Comparison of ENCODE assay signal across 14 cellular contexts in the genomic region with DNA sequence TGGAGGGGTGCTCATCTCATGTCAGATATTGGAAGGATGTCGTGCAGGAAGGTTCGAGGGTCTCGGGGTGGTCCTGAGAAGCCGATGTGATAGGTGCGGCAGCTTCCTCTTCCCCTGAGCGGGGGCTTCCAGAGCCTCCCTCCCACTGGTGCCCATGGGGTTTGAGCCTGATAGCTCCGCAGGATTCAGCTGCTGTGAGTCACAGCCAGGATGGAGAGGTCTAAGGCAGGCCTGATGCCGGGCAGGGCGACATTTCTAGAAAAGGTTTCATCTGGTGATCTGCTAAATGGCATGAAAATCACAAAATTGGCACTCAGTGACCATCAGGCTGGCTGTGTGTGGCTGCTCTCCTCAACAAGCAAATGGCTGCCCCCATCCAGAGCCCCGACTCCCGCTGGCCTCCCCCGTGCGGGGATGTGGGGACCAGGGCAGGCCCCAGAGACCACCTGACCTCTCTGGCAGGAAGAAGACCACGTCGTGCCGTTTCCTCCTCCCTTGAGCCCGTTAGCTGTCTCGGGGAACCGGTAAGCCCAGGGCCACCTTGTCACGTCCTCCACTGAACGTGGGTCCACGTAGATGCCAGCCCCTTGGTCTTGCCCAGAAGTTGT.
DNase-seq lines count a peak whose midpoint lies in the region; ATAC-seq and TF ChIP-seq lines count a peak whose summit lies in the region.
"Had no signal": no experiment of that assay in that cellular context is flagged by ENCODE, and none has a peak within 500 bp of the region (broad histone marks: within the 10 kb centered on the region; RNA-seq: fewer than 3 reads in every experiment).

No MANE protein-coding gene starts in this region.

- peak overlapping the region; percentile 17 for H3K27ac ChIP-seq in temporal lobe (ENCODE audit: low read depth, low read length)
- H3K27ac ChIP-seq in substantia nigra (ENCODE audit: low read depth, low read length, poor library complexity, severe bottlenecking) = no peak overlapping the region
- H3K27ac ChIP-seq in aorta (ENCODE audit: low read depth in 1 of 2, low read length in 2 of 2) = no peak overlapping the region
- H3K27ac ChIP-seq: hepatocyte had no signal

- H3K9me3 Mint-ChIP-seq in activated naive CD4-positive, alpha-beta T cell treated with anti-CD3 and anti-CD28 coated beads, Interleukin-2, amount 50 U/mL, for 72 hours = no peaks in the 10 kb centered on the region
- peaks cover 29% of the 10 kb centered on the region for H3K9me3 Mint-ChIP-seq in glutamatergic neuron (ENCODE audit: unreplicated experiment)
- no peaks in the 10 kb centered on the region for H3K9me3 Mint-ChIP-seq in activated CD8-positive, alpha-beta memory T cell treated with anti-CD3 and anti-CD28 coated beads, Interleukin-2, amount 10 ng/mL, durations not matched to agents 7 days and 5 days (ENCODE audit: low read depth)

- H3K36me3 Mint-ChIP-seq in activated naive CD4-positive, alpha-beta T cell treated with anti-CD3 and anti-CD28 coated beads, Interleukin-2, amount 50 U/mL, for 72 hours = peaks cover 0 to 6% of the 10 kb centered on the region in 2 donors
- no peaks in the 10 kb centered on the region for H3K36me3 Mint-ChIP-seq in glutamatergic neuron (ENCODE audit: unreplicated experiment)
- H3K36me3 Mint-ChIP-seq in activated CD8-positive, alpha-beta memory T cell treated with anti-CD3 and anti-CD28 coated beads, Interleukin-2, amount 10 ng/mL, durations not matched to agents 7 days and 5 days = peaks cover 4% of the 10 kb centered on the region

- no peaks in the 10 kb centered on the region for H3K36me3 ChIP-seq in adipocyte (ENCODE audit: control insufficient read depth, insufficient read depth, low read length, severe bottlenecking)
- no peaks in the 10 kb centered on the region for H3K36me3 ChIP-seq in aorta (ENCODE audit: control insufficient read depth in 1 of 2, insufficient read depth in 2 of 2, low read length in 1 of 2)

- CTCF ChIA-PET in activated CD8-positive, alpha-beta memory T cell treated with anti-CD3 and anti-CD28 coated beads, Interleukin-2, amount 10 ng/mL, durations not matched to agents 7 days and 5 days (lab: Charles Lee) = no interaction called here

- peaks cover 22% of the 10 kb centered on the region for H3K27me3 Mint-ChIP-seq in glutamatergic neuron (ENCODE audit: unreplicated experiment)
- no peaks in the 10 kb centered on the region for H3K27me3 Mint-ChIP-seq in activated CD8-positive, alpha-beta memory T cell treated with anti-CD3 and anti-CD28 coated beads, Interleukin-2, amount 10 ng/mL, durations not matched to agents 7 days and 5 days

- no peak for TF ChIP-seq CTCF in glutamatergic neuron (IDR thresholded peaks at IDR 0.05; ENCODE audit: partially characterized antibody, unreplicated experiment)

- no peak for ATAC-seq in activated naive CD4-positive, alpha-beta T cell treated with anti-CD3 and anti-CD28 coated beads, Interleukin-2, amount 50 U/mL, for 72 hours
- no peak for ATAC-seq in activated CD8-positive, alpha-beta memory T cell treated with anti-CD3 and anti-CD28 coated beads, Interleukin-2, amount 10 ng/mL, durations not matched to agents 7 days and 5 days
- no peak for ATAC-seq in aorta (ENCODE audit: low FRiP score)

- peaks cover 30% of the 10 kb centered on the region for H3K4me1 Mint-ChIP-seq in glutamatergic neuron (ENCODE audit: low read depth, unreplicated experiment)
- peaks cover 70% of the 10 kb centered on the region for H3K4me1 Mint-ChIP-seq in activated CD8-positive, alpha-beta memory T cell treated with anti-CD3 and anti-CD28 coated beads, Interleukin-2, amount 10 ng/mL, durations not matched to agents 7 days and 5 days

- WGBS in aorta, 2 donors = 34 to 47% methylated on average over 22 of the region's 22 CpGs

- H3K27me3 ChIP-seq in adipocyte (replicated peaks; ENCODE audit: control insufficient read depth, insufficient read depth, low read length) (no peaks in the 10 kb centered on the region), aorta (ENCODE audit: control insufficient read depth in 1 of 2, insufficient read depth in 2 of 2, low read length in 1 of 2) (no peaks in the 10 kb centered on the region)
- H3K27me3 ChIP-seq: hepatocyte had no signal

- H3K4me3 ChIP-seq in adipocyte (ENCODE audit: low read length) (no peak overlapping the region), aorta (ENCODE audit: low read length in 2 of 2) (no peak overlapping the region)
- H3K4me3 ChIP-seq: hepatocyte, lung had no signal

- DNase-seq in activated naive CD4-positive, alpha-beta T cell treated with anti-CD3 and anti-CD28 coated beads, Interleukin-2, amount 50 U/mL, for 72 hours (ENCODE audit: low spot score in 2 of 2) = no peak
- DNase-seq in activated naive CD4-positive, alpha-beta T cell (lab: John Stamatoyannopoulos, UW) = no peak
- DNase-seq in adipocyte (ENCODE audit: low read depth) (no peak), glutamatergic neuron (no peak), substantia nigra (lab: John Stamatoyannopoulos, UW) (no peak), aorta (no peak)
- DNase-seq in activated CD8-positive, alpha-beta memory T cell treated with anti-CD3 and anti-CD28 coated beads, Interleukin-2, amount 10 ng/mL, durations not matched to agents 7 days and 5 days = no peak
- DNase-seq: activated CD4-positive, alpha-beta T cell treated with anti-CD3 and anti-CD28 coated beads for 48 hours; activated naive CD4-positive, alpha-beta T cell treated with Interleukin-2 at 50 U/mL for 16 hours; DMS53; occipital lobe had no signal

- H3K4me3 Mint-ChIP-seq in glutamatergic neuron (ENCODE audit: unreplicated experiment) = no peak overlapping the region
- H3K4me3 Mint-ChIP-seq in activated CD8-positive, alpha-beta memory T cell treated with anti-CD3 and anti-CD28 coated beads, Interleukin-2, amount 10 ng/mL, durations not matched to agents 7 days and 5 days = no peak overlapping the region

- no peaks in the 10 kb centered on the region for H3K9me3 ChIP-seq in adipocyte (ENCODE audit: control insufficient read depth, low read length)
- H3K9me3 ChIP-seq in aorta (ENCODE audit: control insufficient read depth, low read length) = no peaks in the 10 kb centered on the region

- H3K4me1 ChIP-seq in adipocyte (ENCODE audit: control insufficient read depth, insufficient read depth, low read length) (peaks cover 45% of the 10 kb centered on the region), aorta (ENCODE audit: control insufficient read depth in 1 of 2, insufficient read depth in 2 of 2, low read length in 2 of 2) (no peaks in the 10 kb centered on the region)

- H3K9ac ChIP-seq in adipocyte (ENCODE audit: low read length) = peak overlapping the region; percentile 4

- intact Hi-C loops in aorta (cut with DNase I) = no loop called here

- H3K27ac Mint-ChIP-seq in activated naive CD4-positive, alpha-beta T cell treated with anti-CD3 and anti-CD28 coated beads, Interleukin-2, amount 50 U/mL, for 72 hours = peak overlapping the region; percentile 55 to 74
- peak overlapping the region; percentile 78 for H3K27ac Mint-ChIP-seq in glutamatergic neuron (ENCODE audit: unreplicated experiment)
- H3K27ac Mint-ChIP-seq in activated CD8-positive, alpha-beta memory T cell treated with anti-CD3 and anti-CD28 coated beads, Interleukin-2, amount 10 ng/mL, durations not matched to agents 7 days and 5 days = no peak overlapping the region
